In the genomic region with DNA sequence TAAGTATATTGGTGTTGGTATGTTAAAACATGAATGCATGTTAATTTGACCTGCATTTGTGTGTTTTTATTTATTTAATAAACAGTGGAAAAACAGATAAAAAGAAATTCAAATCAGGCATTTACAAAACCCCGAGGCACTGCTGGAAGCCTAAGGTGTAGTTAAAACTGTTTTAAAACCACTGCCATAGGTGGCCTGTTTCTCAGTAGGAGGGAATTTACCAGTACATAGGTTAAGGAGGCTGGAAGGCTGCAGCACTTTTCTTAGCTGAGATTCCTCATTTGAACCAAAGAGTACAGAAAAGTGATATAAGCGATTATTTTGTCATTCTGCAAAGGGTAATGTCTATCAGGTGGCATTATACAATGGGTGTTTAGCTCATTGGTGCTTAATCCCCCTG, we compare ENCODE assay signal across 23 cellular contexts.
DNase-seq lines count a peak whose midpoint lies in the region; ATAC-seq and TF ChIP-seq lines count a peak whose summit lies in the region.
"Had no signal": no experiment of that assay in that cellular context is flagged by ENCODE, and none has a peak within 500 bp of the region (broad histone marks: within the 10 kb centered on the region; RNA-seq: fewer than 3 reads in every experiment).

No MANE protein-coding gene starts in this region.

- no peaks in the 10 kb centered on the region for H3K27me3 Mint-ChIP-seq in stimulated activated naive B cell treated with anti-CD40 and anti-IgM and Interleukin-4, amounts not matched to agents 10 μg/mL and 1 μg/mL and 100 μg/mL, for 72 hours
- H3K27me3 Mint-ChIP-seq: CD8-positive, alpha-beta memory T cell had no signal

- peak overlapping the region; percentile 9 for H3K27ac Mint-ChIP-seq in stimulated activated naive B cell treated with anti-CD40 and anti-IgM and Interleukin-4, amounts not matched to agents 10 μg/mL and 1 μg/mL and 100 μg/mL, for 72 hours
- H3K27ac Mint-ChIP-seq: HFFc6 had no signal

- H3K9me3 ChIP-seq in HUES48 (ENCODE audit: control insufficient read depth, insufficient read depth, low read length), result no peaks in the 10 kb centered on the region

- peaks cover 51% of the 10 kb centered on the region for H3K4me1 ChIP-seq in HUES48 (ENCODE audit: control insufficient read depth, insufficient read depth, low read length)

- ATAC-seq in stimulated activated naive B cell treated with anti-CD40 and anti-IgM and Interleukin-4, amounts not matched to agents 10 μg/mL and 1 μg/mL and 100 μg/mL, for 72 hours (replicated peaks), result no peak
- ATAC-seq in GM19023 (IDR thresholded peaks at IDR 0.05; ENCODE audit: unreplicated experiment), result no peak

- H3K4me3 ChIP-seq in HUES48 (ENCODE audit: low read depth, low read length), result peak overlapping the region; percentile 10; the same call in 1 of the 2 replicates
- H3K4me3 ChIP-seq: BLaER1 treated with 17β-estradiol and CSF1 and Interleukin-3, amounts not matched to agents 10 nM and 100 nM; SK-N-MC had no signal

- H3K27me3 ChIP-seq in HUES48 (ENCODE audit: control insufficient read depth, insufficient read depth, low read length), result no peaks in the 10 kb centered on the region
- H3K27me3 ChIP-seq: BLaER1 treated with 17β-estradiol and CSF1 and Interleukin-3, amounts not matched to agents 10 nM and 100 nM had no signal

- H3K27ac ChIP-seq in HUES48 (ENCODE audit: low read depth, low read length), result peak overlapping the region; percentile 70
- H3K27ac ChIP-seq: BLaER1 treated with 17β-estradiol and CSF1 and Interleukin-3, amounts not matched to agents 10 nM and 100 nM; RWPE1 had no signal

- peaks cover 12 to 31% of the 10 kb centered on the region in 2 donors for H3K4me1 Mint-ChIP-seq in stimulated activated naive B cell treated with anti-CD40 and anti-IgM and Interleukin-4, amounts not matched to agents 10 μg/mL and 1 μg/mL and 100 μg/mL, for 72 hours

- no peak for TF ChIP-seq POLR2A in erythroblast (IDR thresholded peaks at IDR 0.05; ENCODE audit: low read length)

- peaks cover 0 to 1% of the 10 kb centered on the region in 2 donors for H3K9me3 Mint-ChIP-seq in stimulated activated naive B cell treated with anti-CD40 and anti-IgM and Interleukin-4, amounts not matched to agents 10 μg/mL and 1 μg/mL and 100 μg/mL, for 72 hours
- H3K9me3 Mint-ChIP-seq: CD8-positive, alpha-beta memory T cell; HFFc6 had no signal

- peak; percentile 10 for DNase-seq in ELF-1 (ENCODE audit: low read depth, low spot score)
- DNase-seq in iPS-NIHi11 (ENCODE audit: low spot score), result peak; percentile 14
- DNase-seq in stimulated activated naive B cell treated with anti-CD40 and anti-IgM and Interleukin-4, amounts not matched to agents 10 μg/mL and 1 μg/mL and 100 μg/mL, for 72 hours, result no peak
- no peak for DNase-seq in activated gamma-delta T cell treated with Interleukin-2 at 50 U/mL for 16 hours
- DNase-seq in erythroblast (lab: John Stamatoyannopoulos, UW), result no peak
- DNase-seq: Calu3; CD8-positive, alpha-beta memory T cell; DMS153; HFFc6; KBM-7; NCI-H1092; NCI-H1436; NCI-H187 treated with DMSO at 0.1 percent for 48 hours; NCI-H2107; NCI-H446 treated with DMSO at 0.1 percent for 48 hours; NCI-H748 treated with DMSO at 0.1 percent for 48 hours; NK-92 treated with Interleukin-12 subunit alpha and Interleukin-12 subunit beta, amount 100 ng/mL, for 24 hours; SHP77 treated with DMSO at 0.1 percent for 48 hours had no signal

- H3K4me3 Mint-ChIP-seq in stimulated activated naive B cell treated with anti-CD40 and anti-IgM and Interleukin-4, amounts not matched to agents 10 μg/mL and 1 μg/mL and 100 μg/mL, for 72 hours, result no peak overlapping the region
- H3K4me3 Mint-ChIP-seq: CD8-positive, alpha-beta memory T cell; HFFc6 had no signal

- peaks cover 24 to 43% of the 10 kb centered on the region in 2 donors for H3K36me3 Mint-ChIP-seq in stimulated activated naive B cell treated with anti-CD40 and anti-IgM and Interleukin-4, amounts not matched to agents 10 μg/mL and 1 μg/mL and 100 μg/mL, for 72 hours

- no peak overlapping the region for H3K9ac ChIP-seq in HUES48 (ENCODE audit: low read depth, low read length)
- H3K9ac ChIP-seq: BLaER1 treated with 17β-estradiol and CSF1 and Interleukin-3, amounts not matched to agents 10 nM and 100 nM had no signal

- H3K36me3 ChIP-seq in HUES48 (ENCODE audit: control insufficient read depth, insufficient read depth, low read length), result peaks cover 12% of the 10 kb centered on the region; the same call in 1 of the 2 replicates

Comparison
In these comparisons a context has a peak if more than half of its experiments do, and no peak if none do; other contexts are left out.
1. DNase-seq: peak in ELF-1 (single experiment) and iPS-NIHi11 (single experiment); none in stimulated activated naive B cell treated with anti-CD40 and anti-IgM and Interleukin-4, amounts not matched to agents 10 μg/mL and 1 μg/mL and 100 μg/mL, for 72 hours (single experiment), activated gamma-delta T cell treated with Interleukin-2 at 50 U/mL for 16 hours (single experiment) and erythroblast (0 of 2).